In the genomic region with DNA sequence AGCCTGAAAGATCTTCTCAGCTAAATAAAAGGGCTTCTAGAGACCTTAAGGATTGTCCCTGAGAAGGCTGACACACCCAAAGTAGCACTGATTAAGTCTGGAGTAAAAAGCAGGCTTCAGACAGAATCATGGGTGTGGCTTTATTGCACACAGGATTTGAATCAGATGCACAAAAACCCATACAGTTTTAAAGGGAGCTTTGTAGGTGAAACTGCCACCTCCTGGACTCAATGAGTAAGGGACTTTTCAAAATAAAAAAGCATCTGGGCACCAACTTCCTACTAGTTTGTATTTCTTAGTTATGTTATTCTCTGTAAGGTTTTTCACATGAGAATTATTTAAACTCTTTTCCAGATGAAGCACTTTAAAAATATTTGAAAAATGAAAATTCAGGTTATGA, we compare ENCODE assay signal across 10 cellular contexts.
DNase-seq lines count a peak whose midpoint lies in the region; ATAC-seq, FAIRE-seq and TF ChIP-seq lines count a peak whose summit lies in the region.
"Had no signal": no experiment of that assay in that cellular context is flagged by ENCODE, and none has a peak within 500 bp of the region (broad histone marks: within the 10 kb centered on the region; RNA-seq: fewer than 3 reads in every experiment).

No MANE protein-coding gene starts in this region.

- TF ChIP-seq CTCF in GM06990 (IDR thresholded peaks at IDR 0.05; ENCODE audit: insufficient read depth, low read length, poor library complexity, severe bottlenecking) (peak; percentile 19), VCaP (conservative IDR thresholded peaks at IDR 0.05) (peak; percentile 41), esophagus muscularis mucosa (IDR thresholded peaks at IDR 0.05) (peak in 1 of 3 experiments; percentile 21)

- H3K27me3 ChIP-seq in GM06990 (replicated peaks; ENCODE audit: control insufficient read depth, insufficient read depth, low read length) (no peaks in the 10 kb centered on the region), esophagus muscularis mucosa (no peaks in the 10 kb centered on the region)
- H3K27me3 ChIP-seq: right atrium auricular region had no signal

- no peak for ATAC-seq in stimulated activated naive CD8-positive, alpha-beta T cell treated with anti-CD3 and anti-CD28 coated beads, Interleukin-15, amount 100 ng/mL, for 72 hours
- ATAC-seq: T-cell had no signal

- H3K27me3 Mint-ChIP-seq in stimulated activated naive CD8-positive, alpha-beta T cell treated with anti-CD3 and anti-CD28 coated beads, Interleukin-15, amount 100 ng/mL, for 72 hours: no peaks in the 10 kb centered on the region
- H3K27me3 Mint-ChIP-seq: T-cell had no signal

- intact Hi-C loops in esophagus muscularis mucosa (cut with DNase I): no loop called here

- no peak for FAIRE-seq in frontal cortex (lab: Jason Lieb, UNC)

- no peaks in the 10 kb centered on the region for H3K4me1 Mint-ChIP-seq in stimulated activated naive CD8-positive, alpha-beta T cell treated with anti-CD3 and anti-CD28 coated beads, Interleukin-15, amount 100 ng/mL, for 72 hours
- H3K4me1 Mint-ChIP-seq: T-cell had no signal

- H3K4me1 ChIP-seq in esophagus muscularis mucosa: no peaks in the 10 kb centered on the region
- H3K4me1 ChIP-seq: right atrium auricular region had no signal

- no peaks in the 10 kb centered on the region for H3K36me3 ChIP-seq in GM06990 (ENCODE audit: control insufficient read depth, insufficient read depth, low read length)
- no peaks in the 10 kb centered on the region for H3K36me3 ChIP-seq in esophagus muscularis mucosa
- H3K36me3 ChIP-seq: right atrium auricular region had no signal

- TF ChIP-seq EP300 in esophagus muscularis mucosa (IDR thresholded peaks at IDR 0.05): no peak

- H3K9me3 ChIP-seq in esophagus muscularis mucosa: no peaks in the 10 kb centered on the region
- H3K9me3 ChIP-seq: right atrium auricular region had no signal

- H3K9me3 Mint-ChIP-seq in stimulated activated naive CD8-positive, alpha-beta T cell treated with anti-CD3 and anti-CD28 coated beads, Interleukin-15, amount 100 ng/mL, for 72 hours: peaks cover 0 to 4% of the 10 kb centered on the region in 2 donors

- no peak overlapping the region for H3K4me3 Mint-ChIP-seq in stimulated activated naive CD8-positive, alpha-beta T cell treated with anti-CD3 and anti-CD28 coated beads, Interleukin-15, amount 100 ng/mL, for 72 hours
- H3K4me3 Mint-ChIP-seq: T-cell had no signal

- no peak for TF ChIP-seq POLR2A in esophagus muscularis mucosa (IDR thresholded peaks at IDR 0.05; ENCODE audit: low read depth)

- H3K27ac ChIP-seq in VCaP (no peak overlapping the region), esophagus muscularis mucosa (replicated peaks in 1 of 4) (no peak overlapping the region)
- H3K27ac ChIP-seq: right atrium auricular region had no signal

- DNase-seq in GM06990 (ENCODE audit: extremely low read depth, insufficient read length) (no peak), HT1080 (ENCODE audit: low read depth) (peak; percentile 44), myocyte (ENCODE audit: low read depth) (peak; percentile 37), esophagus muscularis mucosa (ENCODE audit: extremely low spot score) (no peak), frontal cortex (ENCODE audit: low spot score in 2 of 2) (no peak), DMS114 treated with DMSO at 0.1 percent for 48 hours (lab: John Stamatoyannopoulos, UW; ENCODE audit: unreplicated experiment) (no peak)
- no peak for DNase-seq in stimulated activated naive CD8-positive, alpha-beta T cell treated with anti-CD3 and anti-CD28 coated beads, Interleukin-15, amount 100 ng/mL, for 72 hours
- DNase-seq: T-cell had no signal

- no peak overlapping the region for H3K4me3 ChIP-seq in GM06990 (replicated peaks; ENCODE audit: low read depth, low read length)
- no peak overlapping the region for H3K4me3 ChIP-seq in esophagus muscularis mucosa
- H3K4me3 ChIP-seq: right atrium auricular region had no signal

- no peak overlapping the region for H3K27ac Mint-ChIP-seq in stimulated activated naive CD8-positive, alpha-beta T cell treated with anti-CD3 and anti-CD28 coated beads, Interleukin-15, amount 100 ng/mL, for 72 hours
- H3K27ac Mint-ChIP-seq: T-cell had no signal

Comparison
In these comparisons a context has a peak if more than half of its experiments do, and no peak if none do; other contexts are left out.
1. DNase-seq: peak in HT1080 (single experiment) and myocyte (single experiment); none in GM06990 (single experiment), esophagus muscularis mucosa (single experiment), frontal cortex (0 of 2), DMS114 treated with DMSO at 0.1 percent for 48 hours (single experiment) and stimulated activated naive CD8-positive, alpha-beta T cell treated with anti-CD3 and anti-CD28 coated beads, Interleukin-15, amount 100 ng/mL, for 72 hours (0 of 2).